In the genomic region with DNA sequence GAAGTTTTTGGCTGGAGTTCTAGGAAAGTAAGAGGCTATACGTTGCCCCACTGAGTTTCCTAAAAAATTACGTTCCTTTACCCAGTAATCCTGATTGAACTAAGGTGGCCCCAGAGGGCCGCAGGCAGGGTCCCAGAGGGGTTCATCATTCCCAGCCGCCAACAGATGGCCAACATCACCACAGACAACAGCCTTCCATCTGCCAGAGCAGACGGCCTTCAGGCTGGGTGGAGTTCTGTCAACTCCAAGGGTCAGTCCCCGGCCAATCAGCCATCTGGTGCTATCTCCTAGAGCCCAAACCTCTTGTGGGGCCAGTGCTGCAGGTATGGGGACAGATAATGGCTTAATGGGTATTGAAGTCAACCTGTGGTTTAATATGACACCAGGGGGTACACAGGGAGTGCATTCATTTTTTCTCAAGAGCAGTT, we compare ENCODE assay signal across 19 cellular contexts. TPM values are rescaled to one million over a fixed set of nuclear protein-coding genes. Genes with fewer than 3 reads are reported as not detected.
DNase-seq lines count a peak whose midpoint lies in the region; ATAC-seq and TF ChIP-seq lines count a peak whose summit lies in the region.
"Had no signal": no experiment of that assay in that cellular context is flagged by ENCODE, and none has a peak within 500 bp of the region (broad histone marks: within the 10 kb centered on the region; RNA-seq: fewer than 3 reads in every experiment).

No MANE protein-coding gene starts in this region.

- no peaks in the 10 kb centered on the region for H3K79me2 ChIP-seq in ACC112 (ENCODE audit: control insufficient read depth, insufficient read depth, low read length, unreplicated experiment)

- no peak for TF ChIP-seq RAD21 in liver (IDR thresholded peaks at IDR 0.05)

- no peak for TF ChIP-seq POLR2A in tibial nerve (IDR thresholded peaks at IDR 0.05)

- H3K27me3 ChIP-seq in ACC112 (ENCODE audit: insufficient read depth, low read length) (no peaks in the 10 kb centered on the region), WERI-Rb-1 (ENCODE audit: insufficient read depth, low read depth, severe bottlenecking) (no peaks in the 10 kb centered on the region), liver (ENCODE audit: control insufficient read depth in 4 of 4, insufficient read depth in 4 of 4, low read length in 3 of 4) (no peaks in the 10 kb centered on the region), tibial nerve (no peaks in the 10 kb centered on the region)

- H3K9ac ChIP-seq in liver (ENCODE audit: low read depth in 1 of 2, low read length in 2 of 2): no peak overlapping the region

- peaks cover 52% of the 10 kb centered on the region for H3K4me1 ChIP-seq in ACC112 (ENCODE audit: control insufficient read depth, insufficient read depth, low read length, unreplicated experiment)
- H3K4me1 ChIP-seq in liver (ENCODE audit: control insufficient read depth in 4 of 4, insufficient read depth in 4 of 4, low read length in 3 of 4): peaks cover 15 to 47% (median 36%) of the 10 kb centered on the region in 4 donors
- H3K4me1 ChIP-seq in tibial nerve: peaks cover 0 to 30% (median 14%) of the 10 kb centered on the region in 4 donors
- H3K4me1 ChIP-seq: prostate gland had no signal

- no peak overlapping the region for H2AFZ ChIP-seq in ACC112 (ENCODE audit: low read length, unreplicated experiment)

- H3K4me3 ChIP-seq in ACC112 (ENCODE audit: low read depth, low read length): no peak overlapping the region
- no peak overlapping the region for H3K4me3 ChIP-seq in WERI-Rb-1 (ENCODE audit: low read depth, low read length)
- H3K4me3 ChIP-seq in liver (ENCODE audit: low read depth in 1 of 3, low read length in 3 of 3): no peak overlapping the region
- H3K4me3 ChIP-seq in tibial nerve: no peak overlapping the region
- H3K4me3 ChIP-seq: lower lobe of right lung, prostate gland had no signal

- H3K27ac ChIP-seq in ACC112 (ENCODE audit: low read depth, low read length): peak overlapping the region; percentile 98
- H3K27ac ChIP-seq in WERI-Rb-1: peak overlapping the region; percentile 75
- H3K27ac ChIP-seq in liver (ENCODE audit: low read depth in 1 of 2, low read length in 2 of 2): peak overlapping the region; percentile 90
- peak overlapping the region in 2 of 4 donors; percentile 46 to 67 for H3K27ac ChIP-seq in tibial nerve
- H3K27ac ChIP-seq: lower lobe of right lung, VCaP had no signal

- TF ChIP-seq EP300 in tibial nerve (IDR thresholded peaks at IDR 0.05): no peak

- TF ChIP-seq CTCF in WERI-Rb-1 (IDR thresholded peaks at IDR 0.05; ENCODE audit: low read depth, low read length) (no peak), liver (IDR thresholded peaks at IDR 0.05; ENCODE audit: low read depth, low read length, missing input control) (no peak), tibial nerve (IDR thresholded peaks at IDR 0.05) (no peak)

- H3K36me3 ChIP-seq in ACC112 (ENCODE audit: insufficient read depth, low read length) (peaks cover 55% of the 10 kb centered on the region), WERI-Rb-1 (peaks cover 16% of the 10 kb centered on the region), liver (ENCODE audit: control insufficient read depth in 4 of 4, insufficient read depth in 3 of 4, low read depth in 1 of 4, low read length in 3 of 4) (peaks cover 0 to 3% (median 0%) of the 10 kb centered on the region in 4 donors), tibial nerve (peaks cover 0 to 63% (median 5%) of the 10 kb centered on the region in 3 donors)

- H3K9me3 ChIP-seq in WERI-Rb-1 (ENCODE audit: severe bottlenecking) (no peaks in the 10 kb centered on the region), liver (ENCODE audit: control insufficient read depth in 4 of 4, low read length in 3 of 4) (no peaks in the 10 kb centered on the region), tibial nerve (no peaks in the 10 kb centered on the region)
- H3K9me3 ChIP-seq: lower lobe of right lung, prostate gland had no signal

- DNase-seq in NCI-H1694 (lab: John Stamatoyannopoulos, UW): peak; percentile 24
- peak; percentile 96 for DNase-seq in WERI-Rb-1
- DNase-seq in tibial nerve (ENCODE audit: low spot score in 2 of 2): no peak
- no peak for DNase-seq in anterior cingulate cortex (lab: John Stamatoyannopoulos, UW)
- DNase-seq: ACHN; activated CD4-positive, alpha-beta memory T cell treated with anti-CD3 and anti-CD28 coated beads, Interleukin-2, amount 10 ng/mL, durations not matched to agents 7 days and 5 days; activated naive CD8-positive, alpha-beta T cell treated with anti-CD3 and anti-CD28 coated beads, Interleukin-2, amount 50 U/mL, for 24 hours; CD8-positive, alpha-beta memory T cell; foreskin melanocyte; lower lobe of right lung; naive thymus-derived CD8-positive, alpha-beta T cell; NCI-H1436 treated with DMSO at 0.1 percent for 48 hours; NCI-H510A had no signal

- ATAC-seq in GM18502 (IDR thresholded peaks at IDR 0.05; ENCODE audit: poor library complexity, unreplicated experiment): no peak
- no peak for ATAC-seq in HG03521 (IDR thresholded peaks at IDR 0.05; ENCODE audit: unreplicated experiment)
- ATAC-seq: activated naive CD8-positive, alpha-beta T cell treated with anti-CD3 and anti-CD28 coated beads, Interleukin-2, amount 50 U/mL, for 24 hours; lower lobe of right lung; naive thymus-derived CD8-positive, alpha-beta T cell had no signal

- 52% methylated on average over 6 of the region's 6 CpGs for WGBS in liver
- 94 to 97% methylated on average over 6 of the region's 6 CpGs for WGBS in tibial nerve, 2 donors

TF ChIP-seq in liver, 16 proteins besides CTCF, POLR2A, EP300 and RAD21:
- TF ChIP-seq YY1 (IDR thresholded peaks at IDR 0.05) (peak; percentile 77), NR2F2 (IDR thresholded peaks at IDR 0.05) (no peak), RXRA (IDR thresholded peaks at IDR 0.05) (peak; percentile 62 to 74), JUND (IDR thresholded peaks at IDR 0.05) (no peak), FOXA1 (IDR thresholded peaks at IDR 0.05) (no peak), SP1 (IDR thresholded peaks at IDR 0.05) (peak; percentile 57), FOXA2 (IDR thresholded peaks at IDR 0.05) (peak; percentile 32), TAF1 (conservative IDR thresholded peaks at IDR 0.05) (no peak), GABPA (IDR thresholded peaks at IDR 0.05 in 1 of 2, conservative IDR thresholded peaks at IDR 0.05 in 1 of 2) (no peak), HNF4A (conservative IDR thresholded peaks at IDR 0.05) (peak; percentile 76 to 81), HNF4G (IDR thresholded peaks at IDR 0.05) (peak; percentile 37), EGR1 (IDR thresholded peaks at IDR 0.05; ENCODE audit: low read depth in 2 of 2) (no peak)
- TF ChIP-seq, protein P1, sequence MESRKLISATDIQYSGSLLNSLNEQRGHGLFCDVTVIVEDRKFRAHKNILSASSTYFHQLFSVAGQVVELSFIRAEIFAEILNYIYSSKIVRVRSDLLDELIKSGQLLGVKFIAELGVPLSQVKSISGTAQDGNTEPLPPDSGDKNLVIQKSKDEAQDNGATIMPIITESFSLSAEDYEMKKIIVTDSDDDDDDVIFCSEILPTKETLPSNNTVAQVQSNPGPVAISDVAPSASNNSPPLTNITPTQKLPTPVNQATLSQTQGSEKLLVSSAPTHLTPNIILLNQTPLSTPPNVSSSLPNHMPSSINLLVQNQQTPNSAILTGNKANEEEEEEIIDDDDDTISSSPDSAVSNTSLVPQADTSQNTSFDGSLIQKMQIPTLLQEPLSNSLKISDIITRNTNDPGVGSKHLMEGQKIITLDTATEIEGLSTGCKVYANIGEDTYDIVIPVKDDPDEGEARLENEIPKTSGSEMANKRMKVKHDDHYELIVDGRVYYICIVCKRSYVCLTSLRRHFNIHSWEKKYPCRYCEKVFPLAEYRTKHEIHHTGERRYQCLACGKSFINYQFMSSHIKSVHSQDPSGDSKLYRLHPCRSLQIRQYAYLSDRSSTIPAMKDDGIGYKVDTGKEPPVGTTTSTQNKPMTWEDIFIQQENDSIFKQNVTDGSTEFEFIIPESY (IDR thresholded peaks at IDR 0.05): no peak
- TF ChIP-seq, protein P2, sequence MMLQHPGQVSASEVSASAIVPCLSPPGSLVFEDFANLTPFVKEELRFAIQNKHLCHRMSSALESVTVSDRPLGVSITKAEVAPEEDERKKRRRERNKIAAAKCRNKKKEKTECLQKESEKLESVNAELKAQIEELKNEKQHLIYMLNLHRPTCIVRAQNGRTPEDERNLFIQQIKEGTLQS (IDR thresholded peaks at IDR 0.05): no peak
- TF ChIP-seq, protein P3, sequence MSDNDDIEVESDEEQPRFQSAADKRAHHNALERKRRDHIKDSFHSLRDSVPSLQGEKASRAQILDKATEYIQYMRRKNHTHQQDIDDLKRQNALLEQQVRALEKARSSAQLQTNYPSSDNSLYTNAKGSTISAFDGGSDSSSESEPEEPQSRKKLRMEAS (IDR thresholded peaks at IDR 0.05): peak; percentile 28
- TF ChIP-seq, protein P4, sequence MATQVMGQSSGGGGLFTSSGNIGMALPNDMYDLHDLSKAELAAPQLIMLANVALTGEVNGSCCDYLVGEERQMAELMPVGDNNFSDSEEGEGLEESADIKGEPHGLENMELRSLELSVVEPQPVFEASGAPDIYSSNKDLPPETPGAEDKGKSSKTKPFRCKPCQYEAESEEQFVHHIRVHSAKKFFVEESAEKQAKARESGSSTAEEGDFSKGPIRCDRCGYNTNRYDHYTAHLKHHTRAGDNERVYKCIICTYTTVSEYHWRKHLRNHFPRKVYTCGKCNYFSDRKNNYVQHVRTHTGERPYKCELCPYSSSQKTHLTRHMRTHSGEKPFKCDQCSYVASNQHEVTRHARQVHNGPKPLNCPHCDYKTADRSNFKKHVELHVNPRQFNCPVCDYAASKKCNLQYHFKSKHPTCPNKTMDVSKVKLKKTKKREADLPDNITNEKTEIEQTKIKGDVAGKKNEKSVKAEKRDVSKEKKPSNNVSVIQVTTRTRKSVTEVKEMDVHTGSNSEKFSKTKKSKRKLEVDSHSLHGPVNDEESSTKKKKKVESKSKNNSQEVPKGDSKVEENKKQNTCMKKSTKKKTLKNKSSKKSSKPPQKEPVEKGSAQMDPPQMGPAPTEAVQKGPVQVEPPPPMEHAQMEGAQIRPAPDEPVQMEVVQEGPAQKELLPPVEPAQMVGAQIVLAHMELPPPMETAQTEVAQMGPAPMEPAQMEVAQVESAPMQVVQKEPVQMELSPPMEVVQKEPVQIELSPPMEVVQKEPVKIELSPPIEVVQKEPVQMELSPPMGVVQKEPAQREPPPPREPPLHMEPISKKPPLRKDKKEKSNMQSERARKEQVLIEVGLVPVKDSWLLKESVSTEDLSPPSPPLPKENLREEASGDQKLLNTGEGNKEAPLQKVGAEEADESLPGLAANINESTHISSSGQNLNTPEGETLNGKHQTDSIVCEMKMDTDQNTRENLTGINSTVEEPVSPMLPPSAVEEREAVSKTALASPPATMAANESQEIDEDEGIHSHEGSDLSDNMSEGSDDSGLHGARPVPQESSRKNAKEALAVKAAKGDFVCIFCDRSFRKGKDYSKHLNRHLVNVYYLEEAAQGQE (IDR thresholded peaks at IDR 0.05): peak; percentile 43

RNA-seq across cellular contexts. Expression of a gene that starts 30.4 kb away (rescaled TPM):
- 1 to 10 TPM; 2.8 to 5.1 TPM for total RNA-seq in liver
- 1 to 10 TPM; 2.8 to 4.7 TPM for polyA plus RNA-seq in liver
- total RNA-seq in tibial nerve: 10 to 100 TPM; 29.9 to 61.8 (median 41.0) TPM

RNA-seq across cellular contexts. Expression of a gene that starts 32.6 kb away (rescaled TPM):
- total RNA-seq in liver (1 to 10 TPM; 1.3 to 2.8 TPM), tibial nerve (1 to 10 TPM; 1.9 to 3.3 (median 3.2) TPM)
- 1 to 10 TPM; 1.2 to 1.5 TPM for polyA plus RNA-seq in liver

Comparison
In these comparisons a context has a peak if more than half of its experiments do, and no peak if none do; other contexts are left out.
1. DNase-seq: peak in NCI-H1694 (single experiment) and WERI-Rb-1 (single experiment); none in tibial nerve (0 of 2) and anterior cingulate cortex (0 of 58).
2. RNA of a gene that starts 30.4 kb away (total RNA-seq): 29.9 to 61.8 TPM in tibial nerve; 2.8 to 5.1 TPM in liver; every median in the first group is over 4 times any median in the second.